ENCODE assay signal across 1 cellular context in genomic region chr22:20943104-20943933, GRCh38.
A peak's percentile ranks its signal among the peaks of the same experiment; 100 is the strongest.
TF ChIP-seq lines count a peak whose summit lies in the region.

No MANE protein-coding gene starts in this region.

TF ChIP-seq in K562, 482 proteins besides CTCF, POLR2A, EP300 and RAD21 (continued from another document and continues in another):
- TF ChIP-seq STAT6 (CRISPR knock-in tag; IDR thresholded peaks at IDR 0.05) (no peak), LARP7 (IDR thresholded peaks at IDR 0.05) (peak; percentile 45; the same call in 1 of the 2 replicates), CEBPZ (IDR thresholded peaks at IDR 0.05; ENCODE audit: borderline replicate concordance, low read depth, low read length) (no peak; the same call in 1 of the 2 replicates), ZNF668 (CRISPR knock-in tag; IDR thresholded peaks at IDR 0.05) (no peak), POLR2B (IDR thresholded peaks at IDR 0.05; ENCODE audit: low read depth, partially characterized antibody) (no peak), ZNF699 (CRISPR knock-in tag; IDR thresholded peaks at IDR 0.05; ENCODE audit: insufficient replicate concordance) (no peak), THRA (IDR thresholded peaks at IDR 0.05) (no peak), ZNF830 (CRISPR knock-in tag; IDR thresholded peaks at IDR 0.05) (no peak), PHTF2 (CRISPR knock-in tag; IDR thresholded peaks at IDR 0.05) (no peak), PHB (CRISPR knock-in tag; IDR thresholded peaks at IDR 0.05) (no peak), ZBTB40 (IDR thresholded peaks at IDR 0.05) (no peak), ZBTB40 (CRISPR knock-in tag; IDR thresholded peaks at IDR 0.05) (no peak), GABPB1 (CRISPR knock-in tag; IDR thresholded peaks at IDR 0.05) (0 out of 2 replicates have a peak, but pooled peaks have one; percentile 33), KDM4B (IDR thresholded peaks at IDR 0.05; ENCODE audit: borderline replicate concordance in 2 of 2, low read depth in 1 of 2) (no peak), RHOXF2B (CRISPR knock-in tag; conservative IDR thresholded peaks at IDR 0.05) (0 out of 2 replicates have a peak, but pooled peaks have one; percentile 5), ZNF512 (tag; IDR thresholded peaks at IDR 0.05) (peak; percentile 40; the same call in 1 of the 2 replicates), ZBTB49 (CRISPR knock-in tag; IDR thresholded peaks at IDR 0.05; ENCODE audit: borderline replicate concordance) (no peak), CBFA2T3 (IDR thresholded peaks at IDR 0.05) (no peak), SMAD1 (IDR thresholded peaks at IDR 0.05; ENCODE audit: low read depth, low read length, partially characterized antibody) (no peak), HDAC1 (IDR thresholded peaks at IDR 0.05) (no peak), TAF7 (tag; IDR thresholded peaks at IDR 0.05) (no peak), MEF2A (IDR thresholded peaks at IDR 0.05; ENCODE audit: control insufficient read depth, low read depth, low read length) (no peak), ESRRA (IDR thresholded peaks at IDR 0.05; ENCODE audit: borderline replicate concordance, low read depth) (no peak), SMARCB1 (IDR thresholded peaks at IDR 0.05; ENCODE audit: insufficient read length, low read depth) (no peak), TSHZ1 (CRISPR knock-in tag; IDR thresholded peaks at IDR 0.05) (no peak), ZNF76 (CRISPR knock-in tag; IDR thresholded peaks at IDR 0.05; ENCODE audit: borderline replicate concordance) (no peak), MAX (CRISPR knock-in tag; IDR thresholded peaks at IDR 0.05) (no peak), ZBTB1 (CRISPR knock-in tag; IDR thresholded peaks at IDR 0.05; ENCODE audit: borderline replicate concordance, low read depth) (no peak), ZNF586 (CRISPR knock-in tag; conservative IDR thresholded peaks at IDR 0.05) (no peak), ADNP (tag; IDR thresholded peaks at IDR 0.05) (no peak), SNAPC5 (CRISPR knock-in tag; IDR thresholded peaks at IDR 0.05) (no peak)
